Comparison of ENCODE assay signal across 12 cellular contexts in genomic region chr10:90947025-90947960, GRCh38. TPM values are rescaled to one million over a fixed set of nuclear protein-coding genes. Genes with fewer than 3 reads are reported as not detected.
DNase-seq lines count a peak whose midpoint lies in the region; ATAC-seq lines count a peak whose summit lies in the region.
"Had no signal": no experiment of that assay in that cellular context is flagged by ENCODE, and none has a peak within 500 bp of the region (broad histone marks: within the 10 kb centered on the region; RNA-seq: fewer than 3 reads in every experiment).

No MANE protein-coding gene starts in this region.

- ATAC-seq in activated T-cell treated with anti-CD3 and anti-CD28 coated beads, Interleukin-2, amount 50 U/mL, for 4 hours = no peak
- ATAC-seq in HG02763 (IDR thresholded peaks at IDR 0.05; ENCODE audit: unreplicated experiment) = peak; percentile 64
- ATAC-seq: Panc1 had no signal

- H3K4me3 Mint-ChIP-seq in activated T-cell treated with anti-CD3 and anti-CD28 coated beads, Interleukin-2, amount 50 U/mL, for 24 hours = no peak overlapping the region
- no peak overlapping the region for H3K4me3 Mint-ChIP-seq in activated T-cell treated with anti-CD3 and anti-CD28 coated beads, Interleukin-2, amount 50 U/mL, for 4 hours
- H3K4me3 Mint-ChIP-seq in T-helper 1 cell treated with Interleukin-12 subunit alpha and Interleukin-12 subunit beta and Interleukin-4 antibody, amounts not matched to agents 30 μg/mL and 1 μg/mL, for 36 hours = no peak overlapping the region
- H3K4me3 Mint-ChIP-seq: dendritic cell treated with granulocyte-macrophage colony-stimulating factor and Interleukin-4, amounts not matched to agents 40 ng/mL and 50 ng/mL, for 4 days had no signal

- no peaks in the 10 kb centered on the region for H3K36me3 Mint-ChIP-seq in activated T-cell treated with anti-CD3 and anti-CD28 coated beads, Interleukin-2, amount 50 U/mL, for 24 hours (ENCODE audit: low read depth)
- H3K36me3 Mint-ChIP-seq in activated T-cell treated with anti-CD3 and anti-CD28 coated beads, Interleukin-2, amount 50 U/mL, for 4 hours (ENCODE audit: insufficient read depth) = no peaks in the 10 kb centered on the region
- peaks cover 6% of the 10 kb centered on the region for H3K36me3 Mint-ChIP-seq in T-helper 1 cell treated with Interleukin-12 subunit alpha and Interleukin-12 subunit beta and Interleukin-4 antibody, amounts not matched to agents 30 μg/mL and 1 μg/mL, for 36 hours (ENCODE audit: low read depth)

- H3K27me3 Mint-ChIP-seq in activated T-cell treated with anti-CD3 and anti-CD28 coated beads, Interleukin-2, amount 50 U/mL, for 24 hours = peaks cover under 1% of the 10 kb centered on the region
- no peaks in the 10 kb centered on the region for H3K27me3 Mint-ChIP-seq in activated T-cell treated with anti-CD3 and anti-CD28 coated beads, Interleukin-2, amount 50 U/mL, for 4 hours (ENCODE audit: low read depth)
- H3K27me3 Mint-ChIP-seq in T-helper 1 cell treated with Interleukin-12 subunit alpha and Interleukin-12 subunit beta and Interleukin-4 antibody, amounts not matched to agents 30 μg/mL and 1 μg/mL, for 36 hours (ENCODE audit: low read depth) = peaks cover 2% of the 10 kb centered on the region
- H3K27me3 Mint-ChIP-seq: dendritic cell treated with granulocyte-macrophage colony-stimulating factor and Interleukin-4, amounts not matched to agents 40 ng/mL and 50 ng/mL, for 4 days had no signal

- peak overlapping the region; percentile 41 for H3K27ac Mint-ChIP-seq in activated T-cell treated with anti-CD3 and anti-CD28 coated beads, Interleukin-2, amount 50 U/mL, for 24 hours
- H3K27ac Mint-ChIP-seq in T-helper 1 cell treated with Interleukin-12 subunit alpha and Interleukin-12 subunit beta and Interleukin-4 antibody, amounts not matched to agents 30 μg/mL and 1 μg/mL, for 36 hours = peak overlapping the region; percentile 73
- H3K27ac Mint-ChIP-seq: dendritic cell treated with granulocyte-macrophage colony-stimulating factor and Interleukin-4, amounts not matched to agents 40 ng/mL and 50 ng/mL, for 4 days had no signal

- no peaks in the 10 kb centered on the region for H3K9me3 Mint-ChIP-seq in activated T-cell treated with anti-CD3 and anti-CD28 coated beads, Interleukin-2, amount 50 U/mL, for 24 hours
- no peaks in the 10 kb centered on the region for H3K9me3 Mint-ChIP-seq in activated T-cell treated with anti-CD3 and anti-CD28 coated beads, Interleukin-2, amount 50 U/mL, for 4 hours
- peaks cover 20% of the 10 kb centered on the region for H3K9me3 Mint-ChIP-seq in T-helper 1 cell treated with Interleukin-12 subunit alpha and Interleukin-12 subunit beta and Interleukin-4 antibody, amounts not matched to agents 30 μg/mL and 1 μg/mL, for 36 hours

- DNase-seq in activated T-cell treated with anti-CD3 and anti-CD28 coated beads, Interleukin-2, amount 50 U/mL, for 24 hours = no peak
- no peak for DNase-seq in activated T-cell treated with anti-CD3 and anti-CD28 coated beads, Interleukin-2, amount 50 U/mL, for 4 hours
- DNase-seq in renal cortical epithelial cell (ENCODE audit: low read depth) (peak; percentile 71), HuH-7 (ENCODE audit: low spot score) (no peak), OCI-M1 (lab: John Stamatoyannopoulos, UW) (no peak)
- no peak for DNase-seq in activated CD8-positive, alpha-beta memory T cell treated with anti-CD3 and anti-CD28 coated beads, Interleukin-2, amount 50 U/mL, for 48 hours
- DNase-seq: kidney had no signal

- peaks cover 8% of the 10 kb centered on the region for H3K4me1 Mint-ChIP-seq in activated T-cell treated with anti-CD3 and anti-CD28 coated beads, Interleukin-2, amount 50 U/mL, for 24 hours (ENCODE audit: low read depth)
- H3K4me1 Mint-ChIP-seq in activated T-cell treated with anti-CD3 and anti-CD28 coated beads, Interleukin-2, amount 50 U/mL, for 4 hours (ENCODE audit: low read depth) = peaks cover 8% of the 10 kb centered on the region
- peaks cover 11% of the 10 kb centered on the region for H3K4me1 Mint-ChIP-seq in T-helper 1 cell treated with Interleukin-12 subunit alpha and Interleukin-12 subunit beta and Interleukin-4 antibody, amounts not matched to agents 30 μg/mL and 1 μg/mL, for 36 hours (ENCODE audit: low read depth)

RNA-seq across cellular contexts. Expression of gene ANKRD1, which starts 26.4 kb away (rescaled TPM):
- not detected for total RNA-seq in activated T-cell treated with anti-CD3 and anti-CD28 coated beads, Interleukin-2, amount 50 U/mL, for 4 hours
- total RNA-seq in renal cortical epithelial cell = 12.6 and 123 TPM in 2 replicates
- total RNA-seq: activated CD8-positive, alpha-beta memory T cell treated with anti-CD3 and anti-CD28 coated beads for 36 hours; kidney had no signal

Comparison
In these comparisons a context has a peak if more than half of its experiments do, and no peak if none do; other contexts are left out.
1. RNA of gene ANKRD1, which starts 26.4 kb away (total RNA-seq): 12.6 to 123 TPM in renal cortical epithelial cell; not detected in activated T-cell treated with anti-CD3 and anti-CD28 coated beads, Interleukin-2, amount 50 U/mL, for 4 hours; every median in the first group is over 10 times any median in the second.